ENCODE assay signal across 3 cellular contexts in the genomic region with DNA sequence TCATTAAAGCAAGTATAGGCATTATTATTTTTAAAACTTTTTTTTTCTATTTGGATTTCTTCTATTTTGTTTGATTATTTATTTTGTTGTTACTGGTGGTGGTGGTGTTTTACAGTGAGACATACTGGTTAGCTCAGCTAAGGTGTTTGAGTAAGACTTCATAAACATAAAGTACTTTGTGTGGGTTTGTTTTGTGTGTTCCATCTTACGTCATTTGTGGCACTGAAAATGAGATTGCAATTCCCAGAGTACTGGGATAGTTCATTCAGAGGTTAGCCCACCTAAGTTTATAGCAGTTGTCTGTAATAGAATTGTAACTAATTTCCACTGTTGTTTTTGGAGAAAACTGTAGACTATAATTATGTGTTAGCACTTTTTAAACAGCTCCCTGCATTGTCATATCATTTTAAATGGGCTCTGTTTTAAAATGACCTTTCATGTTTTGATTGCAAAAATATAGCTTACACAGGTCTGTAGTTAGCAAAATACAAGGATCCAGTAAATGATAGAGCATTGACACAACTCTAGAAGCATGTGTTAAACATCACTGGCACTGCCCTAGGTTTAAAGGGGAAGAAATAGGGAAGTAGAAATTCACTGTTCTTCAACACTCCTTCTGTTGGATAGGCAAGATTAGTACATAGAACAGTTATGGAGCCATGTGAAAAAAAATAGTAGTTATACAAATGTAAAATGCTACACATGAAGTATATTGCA.
TF ChIP-seq lines count a peak whose summit lies in the region.

No MANE protein-coding gene starts in this region.

TF ChIP-seq in liver, 16 proteins besides CTCF, POLR2A, EP300 and RAD21 (continued from another document):
- TF ChIP-seq, protein P1, sequence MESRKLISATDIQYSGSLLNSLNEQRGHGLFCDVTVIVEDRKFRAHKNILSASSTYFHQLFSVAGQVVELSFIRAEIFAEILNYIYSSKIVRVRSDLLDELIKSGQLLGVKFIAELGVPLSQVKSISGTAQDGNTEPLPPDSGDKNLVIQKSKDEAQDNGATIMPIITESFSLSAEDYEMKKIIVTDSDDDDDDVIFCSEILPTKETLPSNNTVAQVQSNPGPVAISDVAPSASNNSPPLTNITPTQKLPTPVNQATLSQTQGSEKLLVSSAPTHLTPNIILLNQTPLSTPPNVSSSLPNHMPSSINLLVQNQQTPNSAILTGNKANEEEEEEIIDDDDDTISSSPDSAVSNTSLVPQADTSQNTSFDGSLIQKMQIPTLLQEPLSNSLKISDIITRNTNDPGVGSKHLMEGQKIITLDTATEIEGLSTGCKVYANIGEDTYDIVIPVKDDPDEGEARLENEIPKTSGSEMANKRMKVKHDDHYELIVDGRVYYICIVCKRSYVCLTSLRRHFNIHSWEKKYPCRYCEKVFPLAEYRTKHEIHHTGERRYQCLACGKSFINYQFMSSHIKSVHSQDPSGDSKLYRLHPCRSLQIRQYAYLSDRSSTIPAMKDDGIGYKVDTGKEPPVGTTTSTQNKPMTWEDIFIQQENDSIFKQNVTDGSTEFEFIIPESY (IDR thresholded peaks at IDR 0.05): no peak
- TF ChIP-seq, protein P2, sequence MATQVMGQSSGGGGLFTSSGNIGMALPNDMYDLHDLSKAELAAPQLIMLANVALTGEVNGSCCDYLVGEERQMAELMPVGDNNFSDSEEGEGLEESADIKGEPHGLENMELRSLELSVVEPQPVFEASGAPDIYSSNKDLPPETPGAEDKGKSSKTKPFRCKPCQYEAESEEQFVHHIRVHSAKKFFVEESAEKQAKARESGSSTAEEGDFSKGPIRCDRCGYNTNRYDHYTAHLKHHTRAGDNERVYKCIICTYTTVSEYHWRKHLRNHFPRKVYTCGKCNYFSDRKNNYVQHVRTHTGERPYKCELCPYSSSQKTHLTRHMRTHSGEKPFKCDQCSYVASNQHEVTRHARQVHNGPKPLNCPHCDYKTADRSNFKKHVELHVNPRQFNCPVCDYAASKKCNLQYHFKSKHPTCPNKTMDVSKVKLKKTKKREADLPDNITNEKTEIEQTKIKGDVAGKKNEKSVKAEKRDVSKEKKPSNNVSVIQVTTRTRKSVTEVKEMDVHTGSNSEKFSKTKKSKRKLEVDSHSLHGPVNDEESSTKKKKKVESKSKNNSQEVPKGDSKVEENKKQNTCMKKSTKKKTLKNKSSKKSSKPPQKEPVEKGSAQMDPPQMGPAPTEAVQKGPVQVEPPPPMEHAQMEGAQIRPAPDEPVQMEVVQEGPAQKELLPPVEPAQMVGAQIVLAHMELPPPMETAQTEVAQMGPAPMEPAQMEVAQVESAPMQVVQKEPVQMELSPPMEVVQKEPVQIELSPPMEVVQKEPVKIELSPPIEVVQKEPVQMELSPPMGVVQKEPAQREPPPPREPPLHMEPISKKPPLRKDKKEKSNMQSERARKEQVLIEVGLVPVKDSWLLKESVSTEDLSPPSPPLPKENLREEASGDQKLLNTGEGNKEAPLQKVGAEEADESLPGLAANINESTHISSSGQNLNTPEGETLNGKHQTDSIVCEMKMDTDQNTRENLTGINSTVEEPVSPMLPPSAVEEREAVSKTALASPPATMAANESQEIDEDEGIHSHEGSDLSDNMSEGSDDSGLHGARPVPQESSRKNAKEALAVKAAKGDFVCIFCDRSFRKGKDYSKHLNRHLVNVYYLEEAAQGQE (IDR thresholded peaks at IDR 0.05): no peak
- TF ChIP-seq FOXA2 (IDR thresholded peaks at IDR 0.05): no peak
- TF ChIP-seq, protein P3, sequence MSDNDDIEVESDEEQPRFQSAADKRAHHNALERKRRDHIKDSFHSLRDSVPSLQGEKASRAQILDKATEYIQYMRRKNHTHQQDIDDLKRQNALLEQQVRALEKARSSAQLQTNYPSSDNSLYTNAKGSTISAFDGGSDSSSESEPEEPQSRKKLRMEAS (IDR thresholded peaks at IDR 0.05): no peak
- no peak for TF ChIP-seq RXRA (IDR thresholded peaks at IDR 0.05)
- no peak for TF ChIP-seq YY1 (IDR thresholded peaks at IDR 0.05)
- TF ChIP-seq NR2F2 (IDR thresholded peaks at IDR 0.05): no peak
- TF ChIP-seq EGR1 (IDR thresholded peaks at IDR 0.05; ENCODE audit: low read depth in 2 of 2): no peak
- TF ChIP-seq HNF4A (conservative IDR thresholded peaks at IDR 0.05): no peak
- no peak for TF ChIP-seq SP1 (IDR thresholded peaks at IDR 0.05)
- no peak for TF ChIP-seq JUND (IDR thresholded peaks at IDR 0.05)
- TF ChIP-seq TAF1 (conservative IDR thresholded peaks at IDR 0.05): no peak
- TF ChIP-seq, protein P4, sequence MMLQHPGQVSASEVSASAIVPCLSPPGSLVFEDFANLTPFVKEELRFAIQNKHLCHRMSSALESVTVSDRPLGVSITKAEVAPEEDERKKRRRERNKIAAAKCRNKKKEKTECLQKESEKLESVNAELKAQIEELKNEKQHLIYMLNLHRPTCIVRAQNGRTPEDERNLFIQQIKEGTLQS (IDR thresholded peaks at IDR 0.05): no peak
- no peak for TF ChIP-seq HNF4G (IDR thresholded peaks at IDR 0.05)
- no peak for TF ChIP-seq GABPA (IDR thresholded peaks at IDR 0.05 in 1 of 2, conservative IDR thresholded peaks at IDR 0.05 in 1 of 2)
TF ChIP-seq in liver: peak in this region for 0.

TF ChIP-seq in HepG2, 621 proteins besides CTCF, POLR2A, EP300 and RAD21 (continued from another document):
- no peak for TF ChIP-seq PTBP1 (IDR thresholded peaks at IDR 0.05; ENCODE audit: low read depth, low read length, poor library complexity, severe bottlenecking)

TF ChIP-seq in endothelial cell of umbilical vein, 7 proteins besides CTCF, POLR2A, EP300 and RAD21:
- TF ChIP-seq POLR2AphosphoS5 (IDR thresholded peaks at IDR 0.05; ENCODE audit: insufficient read depth, low read depth, low read length): no peak
- no peak for TF ChIP-seq JUN (IDR thresholded peaks at IDR 0.05; ENCODE audit: borderline replicate concordance, insufficient read depth, insufficient read length, low read depth)
- no peak for TF ChIP-seq MYC (IDR thresholded peaks at IDR 0.05; ENCODE audit: low read depth, low read length)
- no peak for TF ChIP-seq FOS (IDR thresholded peaks at IDR 0.05; ENCODE audit: borderline replicate concordance, insufficient read depth, low read length)
- TF ChIP-seq, protein P3 (IDR thresholded peaks at IDR 0.05; ENCODE audit: insufficient read depth, insufficient read length): no peak
- TF ChIP-seq EZH2 (IDR thresholded peaks at IDR 0.05; ENCODE audit: borderline replicate concordance, low read depth, low read length, severe bottlenecking): no peak
- TF ChIP-seq GATA2 (IDR thresholded peaks at IDR 0.05; ENCODE audit: insufficient read depth, insufficient read length, low read depth, low read length): no peak
TF ChIP-seq in endothelial cell of umbilical vein: peak in this region for 0.
